ENCODE assay signal across 32 cellular contexts in genomic region chr17:48336986-48337385, GRCh38.
"Had no signal": no experiment of that assay in that cellular context is flagged by ENCODE, and none has a peak within 500 bp of the region (broad histone marks: within the 10 kb centered on the region; RNA-seq: fewer than 3 reads in every experiment).

No MANE protein-coding gene starts in this region.

- H3K27me3 ChIP-seq: MG63 had no signal

- H3K36me3 Mint-ChIP-seq: activated naive CD8-positive, alpha-beta T cell; brain had no signal

- H3K27me3 Mint-ChIP-seq: activated B cell treated with CpG ODN at 0.5 μM for 24 hours; activated CD4-positive, alpha-beta memory T cell treated with anti-CD3 and anti-CD28 coated beads, Interleukin-2, amount 10 ng/mL, durations not matched to agents 7 days and 5 days; activated CD8-positive, alpha-beta memory T cell treated with anti-CD3 and anti-CD28 coated beads, Interleukin-2, amount 10 ng/mL, durations not matched to agents 7 days and 5 days; activated naive CD4-positive, alpha-beta T cell treated with anti-CD3 and anti-CD28 coated beads, Interleukin-2, amount 10 ng/mL, durations not matched to agents 7 days and 5 days; activated naive CD8-positive, alpha-beta T cell; activated naive CD8-positive, alpha-beta T cell treated with anti-CD3 and anti-CD28 coated beads, Interleukin-2, amount 50 U/mL, for 24 hours; T-cell; T-helper 17 cell had no signal

- H3K4me3 ChIP-seq: MG63, PC-9 had no signal

- H3K4me1 Mint-ChIP-seq: activated B cell treated with CpG ODN at 0.5 μM for 24 hours, brain had no signal

- H3K27ac ChIP-seq: PC-9, RWPE1, VCaP had no signal

- H3K27ac Mint-ChIP-seq: activated B cell treated with CpG ODN at 0.5 μM for 24 hours; activated CD4-positive, alpha-beta memory T cell treated with anti-CD3 and anti-CD28 coated beads, Interleukin-2, amount 10 ng/mL, durations not matched to agents 7 days and 5 days; activated CD8-positive, alpha-beta memory T cell treated with anti-CD3 and anti-CD28 coated beads, Interleukin-2, amount 10 ng/mL, durations not matched to agents 7 days and 5 days; activated naive CD4-positive, alpha-beta T cell treated with anti-CD3 and anti-CD28 coated beads, Interleukin-2, amount 10 ng/mL, durations not matched to agents 7 days and 5 days; activated naive CD8-positive, alpha-beta T cell treated with anti-CD3 and anti-CD28 coated beads, Interleukin-2, amount 50 U/mL, for 24 hours; brain had no signal

- H3K36me3 ChIP-seq: MG63 had no signal

- DNase-seq: activated B cell treated with CpG ODN at 0.5 μM for 24 hours; activated CD4-positive, alpha-beta memory T cell treated with anti-CD3 and anti-CD28 coated beads, Interleukin-2, amount 10 ng/mL, durations not matched to agents 7 days and 5 days; activated CD4-positive, alpha-beta T cell treated with anti-CD3 and anti-CD28 coated beads for 4 hours; activated CD4-positive, alpha-beta T cell treated with anti-CD3 and anti-CD28 coated beads, Interleukin-2, amount 50 U/mL, for 1 hour; activated CD4-positive, CD25-positive, alpha-beta regulatory T cell treated with anti-CD3 and anti-CD28 coated beads, Interleukin-2, amount 50 U/mL, for 72 hours; activated CD8-positive, alpha-beta memory T cell treated with anti-CD3 and anti-CD28 coated beads for 24 hours; activated CD8-positive, alpha-beta memory T cell treated with anti-CD3 and anti-CD28 coated beads, Interleukin-2, amount 10 ng/mL, durations not matched to agents 7 days and 5 days; activated CD8-positive, alpha-beta memory T cell treated with anti-CD3 and anti-CD28 coated beads, Interleukin-2, amount 50 U/mL, for 48 hours; activated effector memory CD4-positive, alpha-beta T cell treated with Interleukin-2 at 50 U/mL for 16 hours; activated naive CD4-positive, alpha-beta T cell treated with anti-CD3 and anti-CD28 coated beads, Interleukin-2, amount 10 ng/mL, durations not matched to agents 7 days and 5 days; activated naive CD8-positive, alpha-beta T cell treated with anti-CD3 and anti-CD28 coated beads, Interleukin-2, amount 50 U/mL, for 24 hours; activated T-cell treated with anti-CD3 and anti-CD28 coated beads, Interleukin-2, amount 50 U/mL, for 48 hours; anterior cingulate cortex; caudate nucleus; cerebellar nuclear complex; MG63; NCI-H1092; NCI-H1436 treated with DMSO at 0.1 percent for 48 hours; NCI-H1694 treated with DMSO at 0.1 percent for 48 hours; NCI-H2029; NCI-H345; NCI-H524 treated with DMSO at 0.1 percent for 48 hours; PC-9; SIG-M5; T-cell; T-helper 17 cell had no signal

- H3K9me3 Mint-ChIP-seq: activated B cell treated with CpG ODN at 0.5 μM for 24 hours; activated CD4-positive, alpha-beta memory T cell treated with anti-CD3 and anti-CD28 coated beads, Interleukin-2, amount 10 ng/mL, durations not matched to agents 7 days and 5 days; activated naive CD4-positive, alpha-beta T cell treated with anti-CD3 and anti-CD28 coated beads, Interleukin-2, amount 10 ng/mL, durations not matched to agents 7 days and 5 days; activated naive CD8-positive, alpha-beta T cell treated with anti-CD3 and anti-CD28 coated beads, Interleukin-2, amount 50 U/mL, for 24 hours; brain; T-cell had no signal

- H3K9me3 ChIP-seq: MG63 had no signal

- FAIRE-seq: bronchial epithelial cell, RCC 7860 had no signal

- H3K4me3 Mint-ChIP-seq: activated B cell treated with CpG ODN at 0.5 μM for 24 hours; activated CD4-positive, alpha-beta memory T cell treated with anti-CD3 and anti-CD28 coated beads, Interleukin-2, amount 10 ng/mL, durations not matched to agents 7 days and 5 days; activated CD8-positive, alpha-beta memory T cell treated with anti-CD3 and anti-CD28 coated beads, Interleukin-2, amount 10 ng/mL, durations not matched to agents 7 days and 5 days; activated naive CD4-positive, alpha-beta T cell treated with anti-CD3 and anti-CD28 coated beads, Interleukin-2, amount 10 ng/mL, durations not matched to agents 7 days and 5 days; activated naive CD8-positive, alpha-beta T cell; activated naive CD8-positive, alpha-beta T cell treated with anti-CD3 and anti-CD28 coated beads, Interleukin-2, amount 50 U/mL, for 24 hours; brain; T-cell; T-helper 17 cell had no signal
